1 cellular context compared by ENCODE assay signal in the genomic region with DNA sequence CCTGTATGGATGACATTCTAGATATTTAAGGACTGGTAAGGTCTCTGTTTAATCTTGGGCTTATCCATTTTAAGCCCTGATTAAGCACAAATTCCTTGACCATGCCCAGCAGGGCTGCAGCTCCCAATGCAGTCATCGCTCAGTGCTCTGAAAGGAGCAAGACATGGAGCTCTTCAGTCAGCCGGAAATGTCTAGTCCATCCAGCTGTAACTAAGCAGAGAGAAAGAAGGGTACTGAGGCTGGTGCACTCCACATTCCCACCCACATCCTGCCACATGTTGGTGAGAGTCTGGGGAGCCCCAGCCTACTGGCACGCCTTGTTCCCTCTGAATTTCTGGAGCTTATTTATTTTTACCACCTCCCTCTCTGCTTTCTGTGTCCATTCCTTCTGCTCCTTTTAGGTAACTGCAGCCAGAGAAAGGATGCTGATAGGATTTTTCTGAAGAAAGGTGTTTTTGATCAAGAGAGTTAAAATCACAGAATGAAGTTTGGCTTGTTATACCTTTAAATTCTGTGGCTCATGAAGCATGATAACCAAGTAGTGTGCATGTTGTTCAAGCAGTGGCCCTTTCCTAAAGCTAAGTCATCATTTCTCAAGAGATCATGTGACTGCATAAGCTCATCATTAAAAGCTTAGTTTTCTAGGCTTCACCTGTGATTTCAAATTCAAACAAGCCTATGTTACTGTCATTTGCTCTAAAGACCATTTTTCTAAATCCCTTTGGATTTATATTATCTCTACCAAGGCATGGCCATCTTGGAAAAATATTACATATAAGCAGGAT.
TF ChIP-seq lines count a peak whose summit lies in the region.

No MANE protein-coding gene starts in this region.

TF ChIP-seq in GM23338, 12 proteins besides CTCF, POLR2A, EP300 and RAD21 (continued from another document):
- TF ChIP-seq, protein P1, sequence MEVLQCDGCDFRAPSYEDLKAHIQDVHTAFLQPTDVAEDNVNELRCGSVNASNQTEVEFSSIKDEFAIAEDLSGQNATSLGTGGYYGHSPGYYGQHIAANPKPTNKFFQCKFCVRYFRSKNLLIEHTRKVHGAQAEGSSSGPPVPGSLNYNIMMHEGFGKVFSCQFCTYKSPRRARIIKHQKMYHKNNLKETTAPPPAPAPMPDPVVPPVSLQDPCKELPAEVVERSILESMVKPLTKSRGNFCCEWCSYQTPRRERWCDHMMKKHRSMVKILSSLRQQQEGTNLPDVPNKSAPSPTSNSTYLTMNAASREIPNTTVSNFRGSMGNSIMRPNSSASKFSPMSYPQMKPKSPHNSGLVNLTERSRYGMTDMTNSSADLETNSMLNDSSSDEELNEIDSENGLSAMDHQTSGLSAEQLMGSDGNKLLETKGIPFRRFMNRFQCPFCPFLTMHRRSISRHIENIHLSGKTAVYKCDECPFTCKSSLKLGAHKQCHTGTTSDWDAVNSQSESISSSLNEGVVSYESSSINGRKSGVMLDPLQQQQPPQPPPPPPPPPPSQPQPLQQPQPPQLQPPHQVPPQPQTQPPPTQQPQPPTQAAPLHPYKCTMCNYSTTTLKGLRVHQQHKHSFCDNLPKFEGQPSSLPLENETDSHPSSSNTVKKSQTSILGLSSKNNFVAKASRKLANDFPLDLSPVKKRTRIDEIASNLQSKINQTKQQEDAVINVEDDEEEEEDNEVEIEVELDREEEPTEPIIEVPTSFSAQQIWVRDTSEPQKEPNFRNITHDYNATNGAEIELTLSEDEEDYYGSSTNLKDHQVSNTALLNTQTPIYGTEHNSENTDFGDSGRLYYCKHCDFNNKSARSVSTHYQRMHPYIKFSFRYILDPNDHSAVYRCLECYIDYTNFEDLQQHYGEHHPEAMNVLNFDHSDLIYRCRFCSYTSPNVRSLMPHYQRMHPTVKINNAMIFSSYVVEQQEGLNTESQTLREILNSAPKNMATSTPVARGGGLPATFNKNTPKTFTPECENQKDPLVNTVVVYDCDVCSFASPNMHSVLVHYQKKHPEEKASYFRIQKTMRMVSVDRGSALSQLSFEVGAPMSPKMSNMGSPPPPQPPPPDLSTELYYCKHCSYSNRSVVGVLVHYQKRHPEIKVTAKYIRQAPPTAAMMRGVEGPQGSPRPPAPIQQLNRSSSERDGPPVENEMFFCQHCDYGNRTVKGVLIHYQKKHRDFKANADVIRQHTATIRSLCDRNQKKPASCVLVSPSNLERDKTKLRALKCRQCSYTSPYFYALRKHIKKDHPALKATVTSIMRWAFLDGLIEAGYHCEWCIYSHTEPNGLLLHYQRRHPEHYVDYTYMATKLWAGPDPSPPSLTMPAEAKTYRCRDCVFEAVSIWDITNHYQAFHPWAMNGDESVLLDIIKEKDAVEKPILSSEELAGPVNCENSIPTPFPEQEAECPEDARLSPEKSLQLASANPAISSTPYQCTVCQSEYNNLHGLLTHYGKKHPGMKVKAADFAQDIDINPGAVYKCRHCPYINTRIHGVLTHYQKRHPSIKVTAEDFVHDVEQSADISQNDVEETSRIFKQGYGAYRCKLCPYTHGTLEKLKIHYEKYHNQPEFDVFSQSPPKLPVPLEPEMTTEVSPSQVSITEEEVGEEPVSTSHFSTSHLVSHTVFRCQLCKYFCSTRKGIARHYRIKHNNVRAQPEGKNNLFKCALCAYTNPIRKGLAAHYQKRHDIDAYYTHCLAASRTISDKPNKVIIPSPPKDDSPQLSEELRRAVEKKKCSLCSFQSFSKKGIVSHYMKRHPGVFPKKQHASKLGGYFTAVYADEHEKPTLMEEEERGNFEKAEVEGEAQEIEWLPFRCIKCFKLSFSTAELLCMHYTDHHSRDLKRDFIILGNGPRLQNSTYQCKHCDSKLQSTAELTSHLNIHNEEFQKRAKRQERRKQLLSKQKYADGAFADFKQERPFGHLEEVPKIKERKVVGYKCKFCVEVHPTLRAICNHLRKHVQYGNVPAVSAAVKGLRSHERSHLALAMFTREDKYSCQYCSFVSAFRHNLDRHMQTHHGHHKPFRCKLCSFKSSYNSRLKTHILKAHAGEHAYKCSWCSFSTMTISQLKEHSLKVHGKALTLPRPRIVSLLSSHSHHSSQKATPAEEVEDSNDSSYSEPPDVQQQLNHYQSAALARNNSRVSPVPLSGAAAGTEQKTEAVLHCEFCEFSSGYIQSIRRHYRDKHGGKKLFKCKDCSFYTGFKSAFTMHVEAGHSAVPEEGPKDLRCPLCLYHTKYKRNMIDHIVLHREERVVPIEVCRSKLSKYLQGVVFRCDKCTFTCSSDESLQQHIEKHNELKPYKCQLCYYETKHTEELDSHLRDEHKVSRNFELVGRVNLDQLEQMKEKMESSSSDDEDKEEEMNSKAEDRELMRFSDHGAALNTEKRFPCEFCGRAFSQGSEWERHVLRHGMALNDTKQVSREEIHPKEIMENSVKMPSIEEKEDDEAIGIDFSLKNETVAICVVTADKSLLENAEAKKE (CRISPR knock-in tag; IDR thresholded peaks at IDR 0.05) = no peak
- TF ChIP-seq POLR2AphosphoS5 (IDR thresholded peaks at IDR 0.05; ENCODE audit: low read depth) (no peak), EZH2 (IDR thresholded peaks at IDR 0.05; ENCODE audit: low read depth, unreplicated experiment) (no peak), ZNF114 (CRISPR knock-in tag; IDR thresholded peaks at IDR 0.05) (no peak), STAT1 (IDR thresholded peaks at IDR 0.05; ENCODE audit: unreplicated experiment) (no peak), EZH2phosphoT487 (IDR thresholded peaks at IDR 0.05; ENCODE audit: unreplicated experiment) (no peak), CREB1 (CRISPR knock-in tag; IDR thresholded peaks at IDR 0.05; ENCODE audit: low read depth) (no peak)
